In the genomic region with DNA sequence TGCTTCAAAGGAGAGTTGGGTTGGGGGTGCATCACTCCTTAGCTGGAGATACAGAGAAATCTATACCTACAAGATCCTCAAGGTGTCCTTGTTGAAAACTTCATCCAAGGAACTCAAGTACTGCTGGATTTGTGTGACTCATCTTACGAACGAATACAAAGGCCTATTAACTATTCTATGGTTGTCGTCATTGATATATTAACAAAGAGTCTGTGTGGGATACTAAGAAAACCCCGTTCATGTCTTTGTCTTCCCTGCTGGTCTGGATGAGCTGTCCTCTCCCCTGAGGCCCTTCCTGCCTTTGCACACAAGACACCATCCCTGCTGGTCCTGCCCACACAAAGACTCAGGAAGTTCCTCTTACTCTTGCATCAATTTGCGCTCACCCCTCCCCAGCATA, we compare ENCODE assay signal across 21 cellular contexts. TPM values are rescaled to one million over a fixed set of nuclear protein-coding genes. Genes with fewer than 3 reads are reported as not detected.
DNase-seq lines count a peak whose midpoint lies in the region; ATAC-seq and TF ChIP-seq lines count a peak whose summit lies in the region.
"Had no signal": no experiment of that assay in that cellular context is flagged by ENCODE, and none has a peak within 500 bp of the region (broad histone marks: within the 10 kb centered on the region; RNA-seq: fewer than 3 reads in every experiment).

No MANE protein-coding gene starts in this region.

- no peak for TF ChIP-seq CTCF in A673 (conservative IDR thresholded peaks at IDR 0.05; ENCODE audit: low read depth, low read length)

- H3K36me3 ChIP-seq in A673 (ENCODE audit: insufficient read depth, low read length, poor library complexity, severe bottlenecking) (no peaks in the 10 kb centered on the region), HUES48 (ENCODE audit: control insufficient read depth, insufficient read depth, low read length) (no peaks in the 10 kb centered on the region)
- H3K36me3 ChIP-seq: heart right ventricle, right lobe of liver, transverse colon had no signal

- POLR2A ChIA-PET in A673 (lab: Charles Lee; ENCODE audit: low non-redundant PET) = no interaction called here

- DNase-seq in A673 (ENCODE audit: low spot score) (peak; percentile 74), astrocyte of the hippocampus (ENCODE audit: low read depth, low spot score) (peak; percentile 36), islet precursor cell (peak; percentile 67), NCI-H2029 (lab: John Stamatoyannopoulos, UW) (no peak), mesenteric fat pad (ENCODE audit: low spot score) (no peak)
- DNase-seq: ACHN; activated CD4-positive, alpha-beta T cell treated with anti-CD3 and anti-CD28 coated beads, Interleukin-2, amount 50 U/mL, for 4 hours; activated T-cell treated with anti-CD3 and anti-CD28 coated beads, Interleukin-2, amount 50 U/mL, for 48 hours; erythroblast; GDM1; H9; heart right ventricle; NCI-H2227 treated with DMSO at 0.1 percent for 48 hours; right lobe of liver; SIG-M5; stimulated activated CD4-positive, alpha-beta T cell treated with anti-CD3 and anti-CD28 coated beads, Interleukin-4, amount 100 ng/mL, for 24 hours; T-helper 9 cell; transverse colon had no signal

- H3K27ac ChIP-seq in A673 (ENCODE audit: low read depth, low read length, poor library complexity, severe bottlenecking) (no peak overlapping the region), HUES48 (ENCODE audit: low read depth, low read length) (peak overlapping the region; percentile 26)
- H3K27ac ChIP-seq: heart right ventricle, right lobe of liver, transverse colon had no signal

- H3K9me3 ChIP-seq in A673 (ENCODE audit: low read depth, low read length, poor library complexity, severe bottlenecking) (no peaks in the 10 kb centered on the region), HUES48 (ENCODE audit: control insufficient read depth, insufficient read depth, low read length) (no peaks in the 10 kb centered on the region)

- no TSS peak for BruUV-seq in A673 (replicated peaks; lab: Mats Ljungman, UMichigan)

- no peak overlapping the region for H3K9ac ChIP-seq in HUES48 (ENCODE audit: low read depth, low read length)

- H3K4me1 ChIP-seq in A673 (ENCODE audit: insufficient read depth, low read length, poor library complexity, severe bottlenecking) = peaks cover 19% of the 10 kb centered on the region
- H3K4me1 ChIP-seq in HUES48 (ENCODE audit: control insufficient read depth, insufficient read depth, low read length) = peaks cover 7% of the 10 kb centered on the region
- H3K4me1 ChIP-seq: right lobe of liver had no signal

- ATAC-seq in GM21825 (IDR thresholded peaks at IDR 0.05; ENCODE audit: unreplicated experiment) (no peak), HG02885 (IDR thresholded peaks at IDR 0.05; ENCODE audit: poor library complexity, unreplicated experiment) (no peak)
- ATAC-seq: heart right ventricle, right lobe of liver had no signal

- CTCF ChIA-PET in A673 (lab: Charles Lee) = interaction anchor here (1.1 kb wide), 1 partner anchor 265 kb away, joined by 4 read pairs; no protein-coding TSS in a partner anchor

- no peak overlapping the region for H3K4me3 ChIP-seq in A673 (ENCODE audit: low read depth, low read length, poor library complexity, severe bottlenecking)
- H3K4me3 ChIP-seq in HUES48 (ENCODE audit: low read depth, low read length) = no peak overlapping the region
- H3K4me3 ChIP-seq: heart right ventricle, right lobe of liver, transverse colon had no signal

- H3K27me3 ChIP-seq in A673 (replicated peaks; ENCODE audit: insufficient read depth, low read depth, low read length, poor library complexity) (no peaks in the 10 kb centered on the region), HUES48 (ENCODE audit: control insufficient read depth, insufficient read depth, low read length) (no peaks in the 10 kb centered on the region)
- H3K27me3 ChIP-seq: heart right ventricle, right lobe of liver, transverse colon had no signal

- intact Hi-C loops in A673 (cut with micrococcal nuclease; ENCODE audit: unreplicated experiment) = no loop called here

RNA-seq across cellular contexts. Expression of a gene that starts 54.9 kb away (rescaled TPM):
- 27.5 and 28.2 TPM in 2 replicates for total RNA-seq in A673 (2021)
- total RNA-seq in mesenteric fat pad = 35.3 TPM

Comparison
In these comparisons a context has a peak if more than half of its experiments do, and no peak if none do; other contexts are left out.
1. DNase-seq: peak in A673 (single experiment), astrocyte of the hippocampus (single experiment) and islet precursor cell (single experiment); none in NCI-H2029 (single experiment) and mesenteric fat pad (single experiment).